ENCODE assay signal across 1 cellular context in the genomic region with DNA sequence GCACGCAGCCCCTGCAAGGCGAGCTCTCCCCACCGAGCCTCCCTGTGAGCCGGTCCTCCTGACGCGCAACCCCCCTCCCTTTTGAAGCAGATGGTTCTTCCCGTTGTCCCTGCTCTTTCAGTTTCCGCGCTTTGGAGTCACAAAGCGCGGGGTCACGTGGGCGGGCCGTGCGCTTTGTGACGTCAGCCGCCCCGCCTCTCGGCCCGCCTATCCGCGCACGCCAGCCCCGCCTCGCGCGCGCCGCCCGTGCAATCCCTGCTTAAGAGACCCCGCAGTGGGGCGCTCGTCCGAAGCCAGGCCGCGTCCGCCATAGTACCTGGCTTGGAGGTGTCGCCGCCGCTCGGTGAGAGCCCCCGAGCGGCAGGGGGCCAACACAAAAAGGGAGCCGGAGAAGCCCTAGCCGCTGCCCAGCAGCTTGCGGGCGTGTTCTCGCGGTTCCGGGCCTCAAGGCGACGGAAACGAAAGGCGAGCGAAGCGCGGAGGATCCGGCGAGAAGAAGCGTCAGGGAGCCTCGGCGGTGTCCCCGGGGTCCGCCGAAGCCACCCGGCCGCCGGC.
A peak's percentile ranks its signal among the peaks of the same experiment; 100 is the strongest.
TF ChIP-seq lines count a peak whose summit lies in the region.

A gene with protein sequence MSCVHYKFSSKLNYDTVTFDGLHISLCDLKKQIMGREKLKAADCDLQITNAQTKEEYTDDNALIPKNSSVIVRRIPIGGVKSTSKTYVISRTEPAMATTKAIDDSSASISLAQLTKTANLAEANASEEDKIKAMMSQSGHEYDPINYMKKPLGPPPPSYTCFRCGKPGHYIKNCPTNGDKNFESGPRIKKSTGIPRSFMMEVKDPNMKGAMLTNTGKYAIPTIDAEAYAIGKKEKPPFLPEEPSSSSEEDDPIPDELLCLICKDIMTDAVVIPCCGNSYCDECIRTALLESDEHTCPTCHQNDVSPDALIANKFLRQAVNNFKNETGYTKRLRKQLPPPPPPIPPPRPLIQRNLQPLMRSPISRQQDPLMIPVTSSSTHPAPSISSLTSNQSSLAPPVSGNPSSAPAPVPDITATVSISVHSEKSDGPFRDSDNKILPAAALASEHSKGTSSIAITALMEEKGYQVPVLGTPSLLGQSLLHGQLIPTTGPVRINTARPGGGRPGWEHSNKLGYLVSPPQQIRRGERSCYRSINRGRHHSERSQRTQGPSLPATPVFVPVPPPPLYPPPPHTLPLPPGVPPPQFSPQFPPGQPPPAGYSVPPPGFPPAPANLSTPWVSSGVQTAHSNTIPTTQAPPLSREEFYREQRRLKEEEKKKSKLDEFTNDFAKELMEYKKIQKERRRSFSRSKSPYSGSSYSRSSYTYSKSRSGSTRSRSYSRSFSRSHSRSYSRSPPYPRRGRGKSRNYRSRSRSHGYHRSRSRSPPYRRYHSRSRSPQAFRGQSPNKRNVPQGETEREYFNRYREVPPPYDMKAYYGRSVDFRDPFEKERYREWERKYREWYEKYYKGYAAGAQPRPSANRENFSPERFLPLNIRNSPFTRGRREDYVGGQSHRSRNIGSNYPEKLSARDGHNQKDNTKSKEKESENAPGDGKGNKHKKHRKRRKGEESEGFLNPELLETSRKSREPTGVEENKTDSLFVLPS (N-terminal part only) (plus strand): TSS at position 272 of the 555 bp plus-strand sequence. CDS start 1,061 bp downstream, outside the sequence.

TF ChIP-seq in HepG2, 621 proteins besides CTCF, POLR2A, EP300 and RAD21 (continued from another document and continues in another):
- TF ChIP-seq, protein P1, sequence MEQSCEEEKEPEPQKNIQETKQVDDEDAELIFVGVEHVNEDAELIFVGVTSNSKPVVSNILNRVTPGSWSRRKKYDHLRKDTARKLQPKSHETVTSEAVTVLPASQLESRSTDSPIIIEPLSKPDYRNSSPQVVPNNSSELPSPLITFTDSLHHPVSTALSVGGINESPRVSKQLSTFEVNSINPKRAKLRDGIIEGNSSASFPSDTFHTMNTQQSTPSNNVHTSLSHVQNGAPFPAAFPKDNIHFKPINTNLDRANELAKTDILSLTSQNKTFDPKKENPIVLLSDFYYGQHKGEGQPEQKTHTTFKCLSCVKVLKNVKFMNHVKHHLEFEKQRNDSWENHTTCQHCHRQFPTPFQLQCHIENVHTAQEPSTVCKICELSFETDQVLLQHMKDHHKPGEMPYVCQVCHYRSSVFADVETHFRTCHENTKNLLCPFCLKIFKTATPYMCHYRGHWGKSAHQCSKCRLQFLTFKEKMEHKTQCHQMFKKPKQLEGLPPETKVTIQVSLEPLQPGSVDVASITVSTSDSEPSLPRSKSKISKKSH (CRISPR knock-in tag; IDR thresholded peaks at IDR 0.05; ENCODE audit: borderline replicate concordance), result no peak; the same call in none of the 2 replicates
- no peak for TF ChIP-seq FOXP1 (IDR thresholded peaks at IDR 0.05)
- no peak for TF ChIP-seq FOXP1 (CRISPR knock-in tag; IDR thresholded peaks at IDR 0.05)
- TF ChIP-seq ZNF10 (CRISPR knock-in tag; IDR thresholded peaks at IDR 0.05; ENCODE audit: borderline replicate concordance, low read depth), result no peak
- TF ChIP-seq ZNF121 (CRISPR knock-in tag; IDR thresholded peaks at IDR 0.05), result peak; percentile 70; the same call in 1 of the 2 replicates
- 0 out of 2 replicates have a peak, but pooled peaks have one; percentile 66 for TF ChIP-seq POLR2AphosphoS2 (IDR thresholded peaks at IDR 0.05; ENCODE audit: low read depth, low read length)
- peak; percentile 100 for TF ChIP-seq PHF8 (CRISPR knock-in tag; IDR thresholded peaks at IDR 0.05)
- 0 out of 2 replicates have a peak, but pooled peaks have one; percentile 34 for TF ChIP-seq ZBTB3 (CRISPR knock-in tag; IDR thresholded peaks at IDR 0.05; ENCODE audit: borderline replicate concordance, low read depth)
- no peak for TF ChIP-seq KAT2B (IDR thresholded peaks at IDR 0.05; ENCODE audit: borderline replicate concordance, low read depth, low read length)
- no peak for TF ChIP-seq ZNF724P (CRISPR knock-in tag; IDR thresholded peaks at IDR 0.05; ENCODE audit: borderline replicate concordance)
- TF ChIP-seq ZNF674 (CRISPR knock-in tag; IDR thresholded peaks at IDR 0.05; ENCODE audit: low read depth), result no peak; the same call in 1 of the 2 replicates
- peak; percentile 94 for TF ChIP-seq TOE1 (CRISPR knock-in tag; IDR thresholded peaks at IDR 0.05)
- TF ChIP-seq, protein P2, sequence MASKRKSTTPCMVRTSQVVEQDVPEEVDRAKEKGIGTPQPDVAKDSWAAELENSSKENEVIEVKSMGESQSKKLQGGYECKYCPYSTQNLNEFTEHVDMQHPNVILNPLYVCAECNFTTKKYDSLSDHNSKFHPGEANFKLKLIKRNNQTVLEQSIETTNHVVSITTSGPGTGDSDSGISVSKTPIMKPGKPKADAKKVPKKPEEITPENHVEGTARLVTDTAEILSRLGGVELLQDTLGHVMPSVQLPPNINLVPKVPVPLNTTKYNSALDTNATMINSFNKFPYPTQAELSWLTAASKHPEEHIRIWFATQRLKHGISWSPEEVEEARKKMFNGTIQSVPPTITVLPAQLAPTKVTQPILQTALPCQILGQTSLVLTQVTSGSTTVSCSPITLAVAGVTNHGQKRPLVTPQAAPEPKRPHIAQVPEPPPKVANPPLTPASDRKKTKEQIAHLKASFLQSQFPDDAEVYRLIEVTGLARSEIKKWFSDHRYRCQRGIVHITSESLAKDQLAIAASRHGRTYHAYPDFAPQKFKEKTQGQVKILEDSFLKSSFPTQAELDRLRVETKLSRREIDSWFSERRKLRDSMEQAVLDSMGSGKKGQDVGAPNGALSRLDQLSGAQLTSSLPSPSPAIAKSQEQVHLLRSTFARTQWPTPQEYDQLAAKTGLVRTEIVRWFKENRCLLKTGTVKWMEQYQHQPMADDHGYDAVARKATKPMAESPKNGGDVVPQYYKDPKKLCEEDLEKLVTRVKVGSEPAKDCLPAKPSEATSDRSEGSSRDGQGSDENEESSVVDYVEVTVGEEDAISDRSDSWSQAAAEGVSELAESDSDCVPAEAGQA (IDR thresholded peaks at IDR 0.05; ENCODE audit: low read depth), result peak; percentile 88
- TF ChIP-seq, protein P2 (CRISPR knock-in tag; IDR thresholded peaks at IDR 0.05; ENCODE audit: borderline replicate concordance), result no peak
- TF ChIP-seq, protein P3, sequence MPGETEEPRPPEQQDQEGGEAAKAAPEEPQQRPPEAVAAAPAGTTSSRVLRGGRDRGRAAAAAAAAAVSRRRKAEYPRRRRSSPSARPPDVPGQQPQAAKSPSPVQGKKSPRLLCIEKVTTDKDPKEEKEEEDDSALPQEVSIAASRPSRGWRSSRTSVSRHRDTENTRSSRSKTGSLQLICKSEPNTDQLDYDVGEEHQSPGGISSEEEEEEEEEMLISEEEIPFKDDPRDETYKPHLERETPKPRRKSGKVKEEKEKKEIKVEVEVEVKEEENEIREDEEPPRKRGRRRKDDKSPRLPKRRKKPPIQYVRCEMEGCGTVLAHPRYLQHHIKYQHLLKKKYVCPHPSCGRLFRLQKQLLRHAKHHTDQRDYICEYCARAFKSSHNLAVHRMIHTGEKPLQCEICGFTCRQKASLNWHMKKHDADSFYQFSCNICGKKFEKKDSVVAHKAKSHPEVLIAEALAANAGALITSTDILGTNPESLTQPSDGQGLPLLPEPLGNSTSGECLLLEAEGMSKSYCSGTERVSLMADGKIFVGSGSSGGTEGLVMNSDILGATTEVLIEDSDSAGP (CRISPR knock-in tag; IDR thresholded peaks at IDR 0.05; ENCODE audit: borderline replicate concordance), result peak; percentile 96
- TF ChIP-seq, protein P4, sequence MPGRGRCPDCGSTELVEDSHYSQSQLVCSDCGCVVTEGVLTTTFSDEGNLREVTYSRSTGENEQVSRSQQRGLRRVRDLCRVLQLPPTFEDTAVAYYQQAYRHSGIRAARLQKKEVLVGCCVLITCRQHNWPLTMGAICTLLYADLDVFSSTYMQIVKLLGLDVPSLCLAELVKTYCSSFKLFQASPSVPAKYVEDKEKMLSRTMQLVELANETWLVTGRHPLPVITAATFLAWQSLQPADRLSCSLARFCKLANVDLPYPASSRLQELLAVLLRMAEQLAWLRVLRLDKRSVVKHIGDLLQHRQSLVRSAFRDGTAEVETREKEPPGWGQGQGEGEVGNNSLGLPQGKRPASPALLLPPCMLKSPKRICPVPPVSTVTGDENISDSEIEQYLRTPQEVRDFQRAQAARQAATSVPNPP (CRISPR knock-in tag; IDR thresholded peaks at IDR 0.05), result no peak
- no peak for TF ChIP-seq ZNF746 (CRISPR knock-in tag; IDR thresholded peaks at IDR 0.05)
- TF ChIP-seq, protein P5, sequence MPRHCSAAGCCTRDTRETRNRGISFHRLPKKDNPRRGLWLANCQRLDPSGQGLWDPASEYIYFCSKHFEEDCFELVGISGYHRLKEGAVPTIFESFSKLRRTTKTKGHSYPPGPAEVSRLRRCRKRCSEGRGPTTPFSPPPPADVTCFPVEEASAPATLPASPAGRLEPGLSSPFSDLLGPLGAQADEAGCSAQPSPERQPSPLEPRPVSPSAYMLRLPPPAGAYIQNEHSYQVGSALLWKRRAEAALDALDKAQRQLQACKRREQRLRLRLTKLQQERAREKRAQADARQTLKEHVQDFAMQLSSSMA (CRISPR knock-in tag; IDR thresholded peaks at IDR 0.05), result peak; percentile 52; the same call in 1 of the 2 replicates
- TF ChIP-seq SRY (CRISPR knock-in tag; IDR thresholded peaks at IDR 0.05), result peak; percentile 95
- TF ChIP-seq, protein P6, sequence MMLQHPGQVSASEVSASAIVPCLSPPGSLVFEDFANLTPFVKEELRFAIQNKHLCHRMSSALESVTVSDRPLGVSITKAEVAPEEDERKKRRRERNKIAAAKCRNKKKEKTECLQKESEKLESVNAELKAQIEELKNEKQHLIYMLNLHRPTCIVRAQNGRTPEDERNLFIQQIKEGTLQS (CRISPR knock-in tag; IDR thresholded peaks at IDR 0.05), result no peak
- TF ChIP-seq ZNF777 (CRISPR knock-in tag; IDR thresholded peaks at IDR 0.05), result no peak
- TF ChIP-seq, protein P7, sequence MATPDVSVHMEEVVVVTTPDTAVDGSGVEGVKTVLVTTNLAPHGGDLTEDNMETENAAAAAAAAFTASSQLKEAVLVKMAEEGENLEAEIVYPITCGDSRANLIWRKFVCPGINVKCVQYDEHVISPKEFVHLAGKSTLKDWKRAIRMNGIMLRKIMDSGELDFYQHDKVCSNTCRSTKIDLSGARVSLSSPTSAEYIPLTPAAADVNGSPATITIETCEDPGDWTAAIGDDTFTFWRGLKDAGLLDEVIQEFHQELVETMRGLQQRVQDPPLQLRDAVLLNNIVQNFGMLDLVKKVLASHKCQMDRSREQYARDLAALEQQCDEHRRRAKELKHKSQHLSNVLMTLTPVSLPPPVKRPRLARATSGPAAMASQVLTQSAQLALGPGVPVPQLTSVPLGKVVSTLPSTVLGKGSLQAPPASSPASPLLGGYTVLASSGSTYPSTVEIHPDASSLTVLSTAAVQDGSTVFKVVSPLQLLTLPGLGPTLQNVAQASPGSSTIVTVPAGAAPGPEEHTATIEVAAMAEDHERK (CRISPR knock-in tag; IDR thresholded peaks at IDR 0.05; ENCODE audit: low read depth), result peak; percentile 84
- TF ChIP-seq MIER3 (CRISPR knock-in tag; IDR thresholded peaks at IDR 0.05; ENCODE audit: borderline replicate concordance), result peak; percentile 78; the same call in 1 of the 2 replicates
- TF ChIP-seq, protein P8, sequence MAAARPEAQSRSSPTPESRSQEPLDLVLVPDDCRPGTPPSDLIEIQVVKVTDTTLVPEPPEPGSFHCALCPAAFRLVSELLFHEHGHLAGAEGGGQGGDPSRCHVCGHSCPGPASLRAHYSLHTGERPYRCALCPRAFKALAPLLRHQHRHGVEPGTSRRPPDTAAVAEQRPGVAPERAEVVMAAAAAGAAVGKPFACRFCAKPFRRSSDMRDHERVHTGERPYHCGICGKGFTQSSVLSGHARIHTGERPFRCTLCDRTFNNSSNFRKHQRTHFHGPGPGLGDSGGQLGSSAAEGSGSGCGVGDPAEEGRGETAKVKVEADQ (CRISPR knock-in tag; IDR thresholded peaks at IDR 0.05; ENCODE audit: borderline replicate concordance), result no peak; the same call in 1 of the 2 replicates
- peak; percentile 50; the same call in 1 of the 2 replicates for TF ChIP-seq IRF2 (CRISPR knock-in tag; IDR thresholded peaks at IDR 0.05)
- TF ChIP-seq, protein P9, sequence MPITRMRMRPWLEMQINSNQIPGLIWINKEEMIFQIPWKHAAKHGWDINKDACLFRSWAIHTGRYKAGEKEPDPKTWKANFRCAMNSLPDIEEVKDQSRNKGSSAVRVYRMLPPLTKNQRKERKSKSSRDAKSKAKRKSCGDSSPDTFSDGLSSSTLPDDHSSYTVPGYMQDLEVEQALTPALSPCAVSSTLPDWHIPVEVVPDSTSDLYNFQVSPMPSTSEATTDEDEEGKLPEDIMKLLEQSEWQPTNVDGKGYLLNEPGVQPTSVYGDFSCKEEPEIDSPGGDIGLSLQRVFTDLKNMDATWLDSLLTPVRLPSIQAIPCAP (CRISPR knock-in tag; IDR thresholded peaks at IDR 0.05; ENCODE audit: low read depth), result 0 out of 2 replicates have a peak, but pooled peaks have one; percentile 21
- peak; percentile 31 for TF ChIP-seq NCOA1 (CRISPR knock-in tag; IDR thresholded peaks at IDR 0.05)
- TF ChIP-seq HNRNPL (IDR thresholded peaks at IDR 0.05; ENCODE audit: low read depth, low read length), result 0 out of 2 replicates have a peak, but pooled peaks have one; percentile 64
- no peak; the same call in 1 of the 2 replicates for TF ChIP-seq CAMTA2 (CRISPR knock-in tag; IDR thresholded peaks at IDR 0.05; ENCODE audit: borderline replicate concordance)
- TF ChIP-seq RXRB (CRISPR knock-in tag; IDR thresholded peaks at IDR 0.05; ENCODE audit: borderline replicate concordance), result peak; percentile 67
- TF ChIP-seq ZFP41 (CRISPR knock-in tag; IDR thresholded peaks at IDR 0.05; ENCODE audit: borderline replicate concordance), result peak; percentile 48; the same call in 1 of the 2 replicates
- TF ChIP-seq MIER2 (CRISPR knock-in tag; IDR thresholded peaks at IDR 0.05), result peak; percentile 79
- no peak; the same call in 1 of the 2 replicates for TF ChIP-seq ZNF564 (CRISPR knock-in tag; IDR thresholded peaks at IDR 0.05)
- TF ChIP-seq, protein P10, sequence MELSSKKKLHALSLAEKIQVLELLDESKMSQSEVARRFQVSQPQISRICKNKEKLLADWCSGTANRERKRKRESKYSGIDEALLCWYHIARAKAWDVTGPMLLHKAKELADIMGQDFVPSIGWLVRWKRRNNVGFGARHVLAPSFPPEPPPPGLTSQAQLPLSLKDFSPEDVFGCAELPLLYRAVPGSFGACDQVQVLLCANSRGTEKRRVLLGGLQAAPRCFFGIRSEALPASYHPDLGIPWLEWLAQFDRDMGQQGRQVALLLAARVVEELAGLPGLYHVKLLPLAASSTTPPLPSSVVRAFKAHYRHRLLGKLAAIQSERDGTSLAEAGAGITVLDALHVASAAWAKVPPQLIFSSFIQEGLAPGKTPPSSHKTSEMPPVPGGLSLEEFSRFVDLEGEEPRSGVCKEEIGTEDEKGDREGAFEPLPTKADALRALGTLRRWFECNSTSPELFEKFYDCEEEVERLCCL (CRISPR knock-in tag; IDR thresholded peaks at IDR 0.05; ENCODE audit: borderline replicate concordance), result no peak
- no peak; the same call in 1 of the 2 replicates for TF ChIP-seq RARG (CRISPR knock-in tag; IDR thresholded peaks at IDR 0.05; ENCODE audit: low read depth)
